1 cellular context compared by ENCODE assay signal in the genomic region with DNA sequence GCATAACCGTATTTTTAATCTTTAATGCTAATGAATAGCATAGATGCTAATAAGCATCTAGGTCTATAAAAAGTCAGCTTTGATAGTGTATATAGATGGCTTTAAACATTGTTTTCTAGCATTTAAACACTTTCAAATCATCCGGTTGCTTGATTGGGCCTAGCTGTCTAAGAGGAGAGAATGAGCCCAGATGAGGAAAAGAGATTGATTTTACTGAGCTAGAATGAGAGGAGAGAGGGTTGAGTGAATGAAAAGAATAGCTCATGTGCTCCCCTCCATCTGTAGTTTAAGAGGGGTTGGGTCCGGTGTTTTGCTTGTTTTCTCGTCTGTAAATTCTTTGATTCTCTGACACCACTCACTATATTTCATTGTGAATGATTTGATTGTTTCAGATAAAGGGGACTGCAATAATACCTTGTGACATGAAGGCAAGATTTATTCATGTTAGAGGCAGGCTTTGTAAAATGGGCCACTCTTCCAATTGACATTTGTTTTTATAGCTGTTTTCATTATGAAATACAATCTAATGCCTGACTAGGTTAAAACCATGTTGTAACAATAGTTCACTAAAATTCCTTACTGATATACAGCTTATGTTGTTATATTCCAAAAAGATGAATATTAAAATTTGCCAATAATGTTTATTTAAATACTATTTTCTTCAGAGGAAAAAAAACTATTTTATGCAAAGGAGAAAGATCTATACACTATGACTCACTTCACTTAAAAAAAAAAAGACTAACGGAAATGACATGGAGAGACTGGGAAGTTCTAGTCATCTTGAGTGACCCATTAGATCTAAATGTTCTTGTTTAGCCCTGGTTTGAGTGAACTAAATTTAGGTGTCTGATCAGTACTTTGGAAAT.
A peak's percentile ranks its signal among the peaks of the same experiment; 100 is the strongest.
TF ChIP-seq lines count a peak whose summit lies in the region.

No MANE protein-coding gene starts in this region.

TF ChIP-seq in HEK293, 187 proteins besides CTCF, POLR2A, EP300 and RAD21 (continued from another document and continues in another):
- no peak for TF ChIP-seq ELK4 (IDR thresholded peaks at IDR 0.05; ENCODE audit: borderline replicate concordance, low read depth, low read length)
- TF ChIP-seq PRDM4 (tag by site-specific recombination; IDR thresholded peaks at IDR 0.05), result peak; percentile 80
- no peak for TF ChIP-seq ZNF571 (tag by site-specific recombination; IDR thresholded peaks at IDR 0.05)
- peak; percentile 70; the same call in 1 of the 2 replicates for TF ChIP-seq ZXDB (tag by site-specific recombination; IDR thresholded peaks at IDR 0.05)
- no peak for TF ChIP-seq ZNF221 (tag by site-specific recombination; IDR thresholded peaks at IDR 0.05; ENCODE audit: borderline replicate concordance)
- TF ChIP-seq ZNF335 (tag by site-specific recombination; conservative IDR thresholded peaks at IDR 0.05), result peak; percentile 36; the same call in 1 of the 2 replicates
- TF ChIP-seq OSR2 (tag by site-specific recombination; IDR thresholded peaks at IDR 0.05), result peak; percentile 64; the same call in 1 of the 2 replicates
- no peak for TF ChIP-seq ZNF621 (tag by site-specific recombination; IDR thresholded peaks at IDR 0.05)
- TF ChIP-seq ZNF24 (tag by site-specific recombination; IDR thresholded peaks at IDR 0.05), result no peak
- TF ChIP-seq KLF16 (tag by site-specific recombination; IDR thresholded peaks at IDR 0.05), result peak; percentile 51; the same call in 1 of the 2 replicates
- TF ChIP-seq SP2 (tag by site-specific recombination; IDR thresholded peaks at IDR 0.05), result 0 out of 2 replicates have a peak, but pooled peaks have one; percentile 11
- TF ChIP-seq, protein P1, sequence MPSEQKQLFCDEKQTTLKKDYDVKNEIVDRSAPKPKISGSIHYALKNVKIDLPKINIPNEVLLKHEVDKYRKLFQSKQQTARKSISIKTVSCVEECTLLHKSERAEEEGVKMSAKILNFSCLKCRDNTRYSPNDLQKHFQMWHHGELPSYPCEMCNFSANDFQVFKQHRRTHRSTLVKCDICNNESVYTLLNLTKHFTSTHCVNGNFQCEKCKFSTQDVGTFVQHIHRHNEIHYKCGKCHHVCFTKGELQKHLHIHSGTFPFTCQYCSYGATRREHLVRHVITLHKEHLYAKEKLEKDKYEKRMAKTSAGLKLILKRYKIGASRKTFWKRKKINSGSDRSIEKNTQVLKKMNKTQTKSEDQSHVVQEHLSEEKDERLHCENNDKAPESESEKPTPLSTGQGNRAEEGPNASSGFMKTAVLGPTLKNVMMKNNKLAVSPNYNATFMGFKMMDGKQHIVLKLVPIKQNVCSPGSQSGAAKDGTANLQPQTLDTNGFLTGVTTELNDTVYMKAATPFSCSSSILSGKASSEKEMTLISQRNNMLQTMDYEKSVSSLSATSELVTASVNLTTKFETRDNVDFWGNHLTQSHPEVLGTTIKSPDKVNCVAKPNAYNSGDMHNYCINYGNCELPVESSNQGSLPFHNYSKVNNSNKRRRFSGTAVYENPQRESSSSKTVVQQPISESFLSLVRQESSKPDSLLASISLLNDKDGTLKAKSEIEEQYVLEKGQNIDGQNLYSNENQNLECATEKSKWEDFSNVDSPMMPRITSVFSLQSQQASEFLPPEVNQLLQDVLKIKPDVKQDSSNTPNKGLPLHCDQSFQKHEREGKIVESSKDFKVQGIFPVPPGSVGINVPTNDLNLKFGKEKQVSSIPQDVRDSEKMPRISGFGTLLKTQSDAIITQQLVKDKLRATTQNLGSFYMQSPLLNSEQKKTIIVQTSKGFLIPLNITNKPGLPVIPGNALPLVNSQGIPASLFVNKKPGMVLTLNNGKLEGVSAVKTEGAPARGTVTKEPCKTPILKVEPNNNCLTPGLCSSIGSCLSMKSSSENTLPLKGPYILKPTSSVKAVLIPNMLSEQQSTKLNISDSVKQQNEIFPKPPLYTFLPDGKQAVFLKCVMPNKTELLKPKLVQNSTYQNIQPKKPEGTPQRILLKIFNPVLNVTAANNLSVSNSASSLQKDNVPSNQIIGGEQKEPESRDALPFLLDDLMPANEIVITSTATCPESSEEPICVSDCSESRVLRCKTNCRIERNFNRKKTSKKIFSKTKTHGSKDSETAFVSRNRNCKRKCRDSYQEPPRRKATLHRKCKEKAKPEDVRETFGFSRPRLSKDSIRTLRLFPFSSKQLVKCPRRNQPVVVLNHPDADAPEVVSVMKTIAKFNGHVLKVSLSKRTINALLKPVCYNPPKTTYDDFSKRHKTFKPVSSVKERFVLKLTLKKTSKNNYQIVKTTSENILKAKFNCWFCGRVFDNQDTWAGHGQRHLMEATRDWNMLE (tag by site-specific recombination; conservative IDR thresholded peaks at IDR 0.05; ENCODE audit: low read depth), result no peak
- no peak for TF ChIP-seq ZNF391 (tag by site-specific recombination; IDR thresholded peaks at IDR 0.05; ENCODE audit: borderline replicate concordance, low read depth)
- TF ChIP-seq ZNF239 (tag by site-specific recombination; IDR thresholded peaks at IDR 0.05), result no peak
- TF ChIP-seq ZNF394 (tag by site-specific recombination; IDR thresholded peaks at IDR 0.05; ENCODE audit: borderline replicate concordance), result no peak
- TF ChIP-seq ZNF148 (tag by site-specific recombination; IDR thresholded peaks at IDR 0.05; ENCODE audit: borderline replicate concordance), result no peak
- peak; percentile 45; the same call in 1 of the 2 replicates for TF ChIP-seq ZNF561 (tag by site-specific recombination; IDR thresholded peaks at IDR 0.05; ENCODE audit: borderline replicate concordance)
- TF ChIP-seq ZFP41 (tag by site-specific recombination; IDR thresholded peaks at IDR 0.05; ENCODE audit: borderline replicate concordance), result no peak
- TF ChIP-seq BCL11B (tag by site-specific recombination; IDR thresholded peaks at IDR 0.05; ENCODE audit: low read depth), result no peak
- TF ChIP-seq ATF2 (tag by site-specific recombination; IDR thresholded peaks at IDR 0.05; ENCODE audit: low read depth), result 0 out of 2 replicates have a peak, but pooled peaks have one; percentile 3
- peak; percentile 43; the same call in 1 of the 2 replicates for TF ChIP-seq KLF10 (tag by site-specific recombination; IDR thresholded peaks at IDR 0.05)
- TF ChIP-seq, protein P2, sequence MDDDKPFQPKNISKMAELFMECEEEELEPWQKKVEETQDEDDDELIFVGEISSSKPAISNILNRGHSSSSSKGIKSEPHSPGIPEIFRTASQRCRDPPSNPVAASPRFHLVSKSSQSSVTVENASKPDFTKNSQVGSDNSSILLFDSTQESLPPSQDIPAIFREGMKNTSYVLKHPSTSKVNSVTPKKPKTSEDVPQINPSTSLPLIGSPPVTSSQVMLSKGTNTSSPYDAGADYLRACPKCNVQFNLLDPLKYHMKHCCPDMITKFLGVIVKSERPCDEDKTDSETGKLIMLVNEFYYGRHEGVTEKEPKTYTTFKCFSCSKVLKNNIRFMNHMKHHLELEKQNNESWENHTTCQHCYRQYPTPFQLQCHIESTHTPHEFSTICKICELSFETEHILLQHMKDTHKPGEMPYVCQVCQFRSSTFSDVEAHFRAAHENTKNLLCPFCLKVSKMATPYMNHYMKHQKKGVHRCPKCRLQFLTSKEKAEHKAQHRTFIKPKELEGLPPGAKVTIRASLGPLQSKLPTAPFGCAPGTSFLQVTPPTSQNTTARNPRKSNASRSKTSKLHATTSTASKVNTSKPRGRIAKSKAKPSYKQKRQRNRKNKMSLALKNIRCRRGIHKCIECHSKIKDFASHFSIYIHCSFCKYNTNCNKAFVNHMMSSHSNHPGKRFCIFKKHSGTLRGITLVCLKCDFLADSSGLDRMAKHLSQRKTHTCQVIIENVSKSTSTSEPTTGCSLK (tag by site-specific recombination; IDR thresholded peaks at IDR 0.05), result no peak
- no peak for TF ChIP-seq ZNF416 (tag by site-specific recombination; IDR thresholded peaks at IDR 0.05)
- no peak for TF ChIP-seq ZNF398 (tag by site-specific recombination; IDR thresholded peaks at IDR 0.05)
- TF ChIP-seq MZF1 (tag by site-specific recombination; IDR thresholded peaks at IDR 0.05; ENCODE audit: borderline replicate concordance), result no peak; the same call in 1 of the 2 replicates
- peak; percentile 86; the same call in 1 of the 2 replicates for TF ChIP-seq ZNF362 (tag by site-specific recombination; IDR thresholded peaks at IDR 0.05)
- no peak for TF ChIP-seq ZNF514 (tag by site-specific recombination; IDR thresholded peaks at IDR 0.05)
- no peak for TF ChIP-seq ZNF610 (tag by site-specific recombination; IDR thresholded peaks at IDR 0.05; ENCODE audit: borderline replicate concordance)
- peak; percentile 70; the same call in 1 of the 2 replicates for TF ChIP-seq ZEB2 (tag by site-specific recombination; IDR thresholded peaks at IDR 0.05)
- no peak for TF ChIP-seq ZNF639 (tag by site-specific recombination; IDR thresholded peaks at IDR 0.05)
